28 cellular contexts compared by ENCODE assay signal in genomic region chr9:34133436-34133949, GRCh38.
"Had no signal": no experiment of that assay in that cellular context is flagged by ENCODE, and none has a peak within 500 bp of the region (broad histone marks: within the 10 kb centered on the region; RNA-seq: fewer than 3 reads in every experiment).

No MANE protein-coding gene starts in this region.

- H3K27ac ChIP-seq: hepatocyte, lower lobe of right lung, neural progenitor cell, ovary, skin epidermis, stomach, testis, thyroid gland, transverse colon, upper lobe of left lung had no signal

- H3K4me1 ChIP-seq: lower lobe of right lung, neural progenitor cell, stomach, testis, thyroid gland, transverse colon, upper lobe of left lung had no signal

- DNase-seq: kidney glomerular epithelial cell; left cardiac atrium; lower lobe of right lung; mammary epithelial cell; mesenchymal stem cell; naive B cell; natural killer cell; nephron progenitor cell; ovary; retina; right cardiac atrium; stimulated activated CD4-positive, alpha-beta T cell treated with anti-CD3 and anti-CD28 coated beads, Interleukin-12 subunit alpha, Interleukin-12 subunit beta, amount 100 ng/mL, for 4 hours; stimulated activated CD4-positive, alpha-beta T cell treated with anti-CD3 and anti-CD28 coated beads, Interleukin-15, amount 100 ng/mL, for 24 hours; stimulated activated CD4-positive, alpha-beta T cell treated with anti-CD3 and anti-CD28 coated beads, Interleukin-2, amount 100 ng/mL, for 24 hours; stimulated activated CD4-positive, alpha-beta T cell treated with anti-CD3 and anti-CD28 coated beads, Interleukin-4, amount 100 ng/mL, for 1 hour; stimulated activated naive B cell treated with anti-CD40 and anti-IgM and Interleukin-4, amounts not matched to agents 10 μg/mL and 1 μg/mL and 100 μg/mL, for 72 hours; stimulated activated naive CD8-positive, alpha-beta T cell treated with anti-CD3 and anti-CD28 coated beads, Interleukin-15, Interleukin-2, amounts not matched to agents 100 U/mL and 50 U/mL, for 24 hours; stomach; testis; thyroid gland; transverse colon had no signal

- H3K4me1 Mint-ChIP-seq: natural killer cell; stimulated activated naive B cell treated with anti-CD40 and anti-IgM and Interleukin-4, amounts not matched to agents 10 μg/mL and 1 μg/mL and 100 μg/mL, for 72 hours had no signal

- H3K36me3 Mint-ChIP-seq: natural killer cell had no signal

- H3K27me3 Mint-ChIP-seq: progenitor cell of endocrine pancreas had no signal

- H3K4me3 ChIP-seq: hepatocyte, lower lobe of right lung, neural progenitor cell, ovary, skin epidermis, stomach, testis, thyroid gland, transverse colon, upper lobe of left lung had no signal

- H3K79me2 ChIP-seq: hepatocyte had no signal

- H3K36me3 ChIP-seq: lower lobe of right lung, neural progenitor cell, ovary, stomach, thyroid gland, transverse colon, upper lobe of left lung had no signal

- H3K27me3 ChIP-seq: hepatocyte, neural progenitor cell, ovary, stomach, testis, thyroid gland, transverse colon, upper lobe of left lung had no signal

- H3K9ac ChIP-seq: neural progenitor cell had no signal

- H3K4me2 ChIP-seq: hepatocyte, neural progenitor cell had no signal

- H3K9me3 Mint-ChIP-seq: natural killer cell; stimulated activated naive B cell treated with anti-CD40 and anti-IgM and Interleukin-4, amounts not matched to agents 10 μg/mL and 1 μg/mL and 100 μg/mL, for 72 hours had no signal

- H2AFZ ChIP-seq: hepatocyte, neural progenitor cell had no signal

- ATAC-seq: left cardiac atrium; left lobe of liver; lower lobe of right lung; natural killer cell; right cardiac atrium; sciatic nerve; stimulated activated naive B cell treated with anti-CD40 and anti-IgM and Interleukin-4, amounts not matched to agents 10 μg/mL and 1 μg/mL and 100 μg/mL, for 72 hours; stimulated activated naive CD8-positive, alpha-beta T cell treated with anti-CD3 and anti-CD28 coated beads, Interleukin-15, Interleukin-2, amounts not matched to agents 100 U/mL and 50 U/mL, for 24 hours had no signal

- H3K9me3 ChIP-seq: lower lobe of right lung, ovary, stomach, testis, thyroid gland, transverse colon, upper lobe of left lung had no signal

- H3K27ac Mint-ChIP-seq: naive B cell; natural killer cell; nephron progenitor cell; neural progenitor cell; progenitor cell of endocrine pancreas; stimulated activated naive B cell treated with anti-CD40 and anti-IgM and Interleukin-4, amounts not matched to agents 10 μg/mL and 1 μg/mL and 100 μg/mL, for 72 hours had no signal

- H3K4me3 Mint-ChIP-seq: naive B cell; natural killer cell; nephron progenitor cell; neural progenitor cell; stimulated activated naive B cell treated with anti-CD40 and anti-IgM and Interleukin-4, amounts not matched to agents 10 μg/mL and 1 μg/mL and 100 μg/mL, for 72 hours had no signal
